ENCODE assay signal across 1 cellular context in the genomic region with DNA sequence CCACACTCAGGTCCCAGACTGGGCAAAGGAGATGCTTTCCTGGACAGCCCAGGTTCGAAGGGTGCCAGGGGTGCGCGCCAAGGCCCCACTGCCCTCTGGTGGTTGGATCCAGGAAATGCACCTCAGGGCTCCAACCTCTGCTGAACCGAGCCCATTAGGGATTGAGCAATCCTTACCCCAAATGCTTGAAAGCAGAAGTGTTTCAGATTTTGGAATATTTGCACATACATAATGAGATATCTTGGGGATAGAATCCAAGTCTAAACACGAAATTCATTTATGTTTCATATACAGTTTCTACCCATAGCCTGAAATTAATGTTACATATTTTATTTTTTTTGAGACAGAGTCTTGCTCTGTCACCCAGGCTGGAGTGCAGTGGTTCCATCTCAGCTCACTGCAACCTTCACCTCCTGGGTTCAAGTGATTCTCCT.
TF ChIP-seq lines count a peak whose summit lies in the region.

No MANE protein-coding gene starts in this region.

TF ChIP-seq in K562, 482 proteins besides CTCF, POLR2A, EP300 and RAD21 (continued from another document and continues in another):
- TF ChIP-seq, protein P1, sequence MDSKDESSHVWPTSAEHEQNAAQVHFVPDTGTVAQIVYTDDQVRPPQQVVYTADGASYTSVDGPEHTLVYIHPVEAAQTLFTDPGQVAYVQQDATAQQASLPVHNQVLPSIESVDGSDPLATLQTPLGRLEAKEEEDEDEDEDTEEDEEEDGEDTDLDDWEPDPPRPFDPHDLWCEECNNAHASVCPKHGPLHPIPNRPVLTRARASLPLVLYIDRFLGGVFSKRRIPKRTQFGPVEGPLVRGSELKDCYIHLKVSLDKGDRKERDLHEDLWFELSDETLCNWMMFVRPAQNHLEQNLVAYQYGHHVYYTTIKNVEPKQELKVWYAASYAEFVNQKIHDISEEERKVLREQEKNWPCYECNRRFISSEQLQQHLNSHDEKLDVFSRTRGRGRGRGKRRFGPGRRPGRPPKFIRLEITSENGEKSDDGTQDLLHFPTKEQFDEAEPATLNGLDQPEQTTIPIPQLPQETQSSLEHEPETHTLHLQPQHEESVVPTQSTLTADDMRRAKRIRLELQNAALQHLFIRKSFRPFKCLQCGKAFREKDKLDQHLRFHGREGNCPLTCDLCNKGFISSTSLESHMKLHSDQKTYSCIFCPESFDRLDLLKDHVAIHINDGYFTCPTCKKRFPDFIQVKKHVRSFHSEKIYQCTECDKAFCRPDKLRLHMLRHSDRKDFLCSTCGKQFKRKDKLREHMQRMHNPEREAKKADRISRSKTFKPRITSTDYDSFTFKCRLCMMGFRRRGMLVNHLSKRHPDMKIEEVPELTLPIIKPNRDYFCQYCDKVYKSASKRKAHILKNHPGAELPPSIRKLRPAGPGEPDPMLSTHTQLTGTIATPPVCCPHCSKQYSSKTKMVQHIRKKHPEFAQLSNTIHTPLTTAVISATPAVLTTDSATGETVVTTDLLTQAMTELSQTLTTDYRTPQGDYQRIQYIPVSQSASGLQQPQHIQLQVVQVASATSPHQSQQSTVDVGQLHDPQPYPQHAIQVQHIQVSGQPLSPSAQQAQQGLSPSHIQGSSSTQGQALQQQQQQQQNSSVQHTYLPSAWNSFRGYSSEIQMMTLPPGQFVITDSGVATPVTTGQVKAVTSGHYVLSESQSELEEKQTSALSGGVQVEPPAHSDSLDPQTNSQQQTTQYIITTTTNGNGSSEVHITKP (IDR thresholded peaks at IDR 0.05; ENCODE audit: partially characterized antibody), result no peak
- TF ChIP-seq, protein P2, sequence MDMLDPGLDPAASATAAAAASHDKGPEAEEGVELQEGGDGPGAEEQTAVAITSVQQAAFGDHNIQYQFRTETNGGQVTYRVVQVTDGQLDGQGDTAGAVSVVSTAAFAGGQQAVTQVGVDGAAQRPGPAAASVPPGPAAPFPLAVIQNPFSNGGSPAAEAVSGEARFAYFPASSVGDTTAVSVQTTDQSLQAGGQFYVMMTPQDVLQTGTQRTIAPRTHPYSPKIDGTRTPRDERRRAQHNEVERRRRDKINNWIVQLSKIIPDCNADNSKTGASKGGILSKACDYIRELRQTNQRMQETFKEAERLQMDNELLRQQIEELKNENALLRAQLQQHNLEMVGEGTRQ (CRISPR knock-in tag; IDR thresholded peaks at IDR 0.05), result no peak
- TF ChIP-seq, protein P3, sequence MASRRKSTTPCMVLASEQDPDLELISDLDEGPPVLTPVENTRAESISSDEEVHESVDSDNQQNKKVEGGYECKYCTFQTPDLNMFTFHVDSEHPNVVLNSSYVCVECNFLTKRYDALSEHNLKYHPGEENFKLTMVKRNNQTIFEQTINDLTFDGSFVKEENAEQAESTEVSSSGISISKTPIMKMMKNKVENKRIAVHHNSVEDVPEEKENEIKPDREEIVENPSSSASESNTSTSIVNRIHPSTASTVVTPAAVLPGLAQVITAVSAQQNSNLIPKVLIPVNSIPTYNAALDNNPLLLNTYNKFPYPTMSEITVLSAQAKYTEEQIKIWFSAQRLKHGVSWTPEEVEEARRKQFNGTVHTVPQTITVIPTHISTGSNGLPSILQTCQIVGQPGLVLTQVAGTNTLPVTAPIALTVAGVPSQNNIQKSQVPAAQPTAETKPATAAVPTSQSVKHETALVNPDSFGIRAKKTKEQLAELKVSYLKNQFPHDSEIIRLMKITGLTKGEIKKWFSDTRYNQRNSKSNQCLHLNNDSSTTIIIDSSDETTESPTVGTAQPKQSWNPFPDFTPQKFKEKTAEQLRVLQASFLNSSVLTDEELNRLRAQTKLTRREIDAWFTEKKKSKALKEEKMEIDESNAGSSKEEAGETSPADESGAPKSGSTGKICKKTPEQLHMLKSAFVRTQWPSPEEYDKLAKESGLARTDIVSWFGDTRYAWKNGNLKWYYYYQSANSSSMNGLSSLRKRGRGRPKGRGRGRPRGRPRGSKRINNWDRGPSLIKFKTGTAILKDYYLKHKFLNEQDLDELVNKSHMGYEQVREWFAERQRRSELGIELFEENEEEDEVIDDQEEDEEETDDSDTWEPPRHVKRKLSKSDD (conservative IDR thresholded peaks at IDR 0.05; ENCODE audit: low read length), result no peak
- TF ChIP-seq PYGO2 (tag; IDR thresholded peaks at IDR 0.05) (no peak), PRMT5 (CRISPR knock-in tag; IDR thresholded peaks at IDR 0.05) (no peak), POLR3G (IDR thresholded peaks at IDR 0.05; ENCODE audit: extremely low read depth, insufficient read length, insufficient replicate concordance) (no peak), MAFK (IDR thresholded peaks at IDR 0.05; ENCODE audit: low read length) (no peak), ZFP30 (CRISPR knock-in tag; IDR thresholded peaks at IDR 0.05; ENCODE audit: borderline replicate concordance) (no peak), ZNF766 (CRISPR knock-in tag; conservative IDR thresholded peaks at IDR 0.05) (no peak), TGIF2 (CRISPR knock-in tag; IDR thresholded peaks at IDR 0.05) (no peak), NR2F6 (CRISPR knock-in tag; IDR thresholded peaks at IDR 0.05) (no peak), ZNF217 (CRISPR knock-in tag; IDR thresholded peaks at IDR 0.05) (no peak), MYBL2 (IDR thresholded peaks at IDR 0.05; ENCODE audit: low read depth) (no peak), MYBL2 (CRISPR knock-in tag; IDR thresholded peaks at IDR 0.05; ENCODE audit: borderline replicate concordance) (no peak), TBP (optimal IDR thresholded peaks at IDR 0.05; ENCODE audit: low read depth, low read length) (no peak), HNRNPL (IDR thresholded peaks at IDR 0.05; ENCODE audit: low read depth, low read length) (no peak), BMI1 (IDR thresholded peaks at IDR 0.05; ENCODE audit: low read length) (no peak), CEBPB (tag; IDR thresholded peaks at IDR 0.05) (peak; percentile 100), XRCC5 (IDR thresholded peaks at IDR 0.05; ENCODE audit: low read depth, low read length) (peak; percentile 89; the same call in 1 of the 2 replicates), ESRRB (CRISPR knock-in tag; IDR thresholded peaks at IDR 0.05; ENCODE audit: borderline replicate concordance) (no peak), MTF1 (CRISPR knock-in tag; IDR thresholded peaks at IDR 0.05; ENCODE audit: borderline replicate concordance) (no peak), NFE2L1 (tag; IDR thresholded peaks at IDR 0.05; ENCODE audit: borderline replicate concordance, low read depth) (no peak), ZNF224 (CRISPR knock-in tag; IDR thresholded peaks at IDR 0.05) (no peak), ZNF311 (CRISPR knock-in tag; IDR thresholded peaks at IDR 0.05) (no peak), TFAM (CRISPR knock-in tag; conservative IDR thresholded peaks at IDR 0.05) (no peak), DIDO1 (tag; IDR thresholded peaks at IDR 0.05; ENCODE audit: low read depth) (no peak), BRD4 (IDR thresholded peaks at IDR 0.05) (no peak), EWSR1 (IDR thresholded peaks at IDR 0.05; ENCODE audit: borderline replicate concordance, low read depth, partially characterized antibody) (no peak), ERF (CRISPR knock-in tag; IDR thresholded peaks at IDR 0.05) (0 out of 2 replicates have a peak, but pooled peaks have one; percentile 39), ZNF75A (CRISPR knock-in tag; IDR thresholded peaks at IDR 0.05) (no peak), NCOR1 (IDR thresholded peaks at IDR 0.05) (no peak), KDM5B (IDR thresholded peaks at IDR 0.05; ENCODE audit: insufficient replicate concordance, low read depth, low read length) (no peak), BHLHE40 (IDR thresholded peaks at IDR 0.05; ENCODE audit: low read length) (peak; percentile 74)
- TF ChIP-seq, protein P4, sequence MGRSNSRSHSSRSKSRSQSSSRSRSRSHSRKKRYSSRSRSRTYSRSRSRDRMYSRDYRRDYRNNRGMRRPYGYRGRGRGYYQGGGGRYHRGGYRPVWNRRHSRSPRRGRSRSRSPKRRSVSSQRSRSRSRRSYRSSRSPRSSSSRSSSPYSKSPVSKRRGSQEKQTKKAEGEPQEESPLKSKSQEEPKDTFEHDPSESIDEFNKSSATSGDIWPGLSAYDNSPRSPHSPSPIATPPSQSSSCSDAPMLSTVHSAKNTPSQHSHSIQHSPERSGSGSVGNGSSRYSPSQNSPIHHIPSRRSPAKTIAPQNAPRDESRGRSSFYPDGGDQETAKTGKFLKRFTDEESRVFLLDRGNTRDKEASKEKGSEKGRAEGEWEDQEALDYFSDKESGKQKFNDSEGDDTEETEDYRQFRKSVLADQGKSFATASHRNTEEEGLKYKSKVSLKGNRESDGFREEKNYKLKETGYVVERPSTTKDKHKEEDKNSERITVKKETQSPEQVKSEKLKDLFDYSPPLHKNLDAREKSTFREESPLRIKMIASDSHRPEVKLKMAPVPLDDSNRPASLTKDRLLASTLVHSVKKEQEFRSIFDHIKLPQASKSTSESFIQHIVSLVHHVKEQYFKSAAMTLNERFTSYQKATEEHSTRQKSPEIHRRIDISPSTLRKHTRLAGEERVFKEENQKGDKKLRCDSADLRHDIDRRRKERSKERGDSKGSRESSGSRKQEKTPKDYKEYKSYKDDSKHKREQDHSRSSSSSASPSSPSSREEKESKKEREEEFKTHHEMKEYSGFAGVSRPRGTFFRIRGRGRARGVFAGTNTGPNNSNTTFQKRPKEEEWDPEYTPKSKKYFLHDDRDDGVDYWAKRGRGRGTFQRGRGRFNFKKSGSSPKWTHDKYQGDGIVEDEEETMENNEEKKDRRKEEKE (IDR thresholded peaks at IDR 0.05; ENCODE audit: borderline replicate concordance in 1 of 2, control insufficient read depth in 1 of 2, low read depth in 2 of 2, low read length in 1 of 2), result no peak
- TF ChIP-seq, protein P5, sequence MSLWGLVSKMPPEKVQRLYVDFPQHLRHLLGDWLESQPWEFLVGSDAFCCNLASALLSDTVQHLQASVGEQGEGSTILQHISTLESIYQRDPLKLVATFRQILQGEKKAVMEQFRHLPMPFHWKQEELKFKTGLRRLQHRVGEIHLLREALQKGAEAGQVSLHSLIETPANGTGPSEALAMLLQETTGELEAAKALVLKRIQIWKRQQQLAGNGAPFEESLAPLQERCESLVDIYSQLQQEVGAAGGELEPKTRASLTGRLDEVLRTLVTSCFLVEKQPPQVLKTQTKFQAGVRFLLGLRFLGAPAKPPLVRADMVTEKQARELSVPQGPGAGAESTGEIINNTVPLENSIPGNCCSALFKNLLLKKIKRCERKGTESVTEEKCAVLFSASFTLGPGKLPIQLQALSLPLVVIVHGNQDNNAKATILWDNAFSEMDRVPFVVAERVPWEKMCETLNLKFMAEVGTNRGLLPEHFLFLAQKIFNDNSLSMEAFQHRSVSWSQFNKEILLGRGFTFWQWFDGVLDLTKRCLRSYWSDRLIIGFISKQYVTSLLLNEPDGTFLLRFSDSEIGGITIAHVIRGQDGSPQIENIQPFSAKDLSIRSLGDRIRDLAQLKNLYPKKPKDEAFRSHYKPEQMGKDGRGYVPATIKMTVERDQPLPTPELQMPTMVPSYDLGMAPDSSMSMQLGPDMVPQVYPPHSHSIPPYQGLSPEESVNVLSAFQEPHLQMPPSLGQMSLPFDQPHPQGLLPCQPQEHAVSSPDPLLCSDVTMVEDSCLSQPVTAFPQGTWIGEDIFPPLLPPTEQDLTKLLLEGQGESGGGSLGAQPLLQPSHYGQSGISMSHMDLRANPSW (CRISPR knock-in tag; IDR thresholded peaks at IDR 0.05), result no peak
- TF ChIP-seq, protein P6, sequence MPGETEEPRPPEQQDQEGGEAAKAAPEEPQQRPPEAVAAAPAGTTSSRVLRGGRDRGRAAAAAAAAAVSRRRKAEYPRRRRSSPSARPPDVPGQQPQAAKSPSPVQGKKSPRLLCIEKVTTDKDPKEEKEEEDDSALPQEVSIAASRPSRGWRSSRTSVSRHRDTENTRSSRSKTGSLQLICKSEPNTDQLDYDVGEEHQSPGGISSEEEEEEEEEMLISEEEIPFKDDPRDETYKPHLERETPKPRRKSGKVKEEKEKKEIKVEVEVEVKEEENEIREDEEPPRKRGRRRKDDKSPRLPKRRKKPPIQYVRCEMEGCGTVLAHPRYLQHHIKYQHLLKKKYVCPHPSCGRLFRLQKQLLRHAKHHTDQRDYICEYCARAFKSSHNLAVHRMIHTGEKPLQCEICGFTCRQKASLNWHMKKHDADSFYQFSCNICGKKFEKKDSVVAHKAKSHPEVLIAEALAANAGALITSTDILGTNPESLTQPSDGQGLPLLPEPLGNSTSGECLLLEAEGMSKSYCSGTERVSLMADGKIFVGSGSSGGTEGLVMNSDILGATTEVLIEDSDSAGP (CRISPR knock-in tag; IDR thresholded peaks at IDR 0.05), result no peak
- TF ChIP-seq, protein P7, sequence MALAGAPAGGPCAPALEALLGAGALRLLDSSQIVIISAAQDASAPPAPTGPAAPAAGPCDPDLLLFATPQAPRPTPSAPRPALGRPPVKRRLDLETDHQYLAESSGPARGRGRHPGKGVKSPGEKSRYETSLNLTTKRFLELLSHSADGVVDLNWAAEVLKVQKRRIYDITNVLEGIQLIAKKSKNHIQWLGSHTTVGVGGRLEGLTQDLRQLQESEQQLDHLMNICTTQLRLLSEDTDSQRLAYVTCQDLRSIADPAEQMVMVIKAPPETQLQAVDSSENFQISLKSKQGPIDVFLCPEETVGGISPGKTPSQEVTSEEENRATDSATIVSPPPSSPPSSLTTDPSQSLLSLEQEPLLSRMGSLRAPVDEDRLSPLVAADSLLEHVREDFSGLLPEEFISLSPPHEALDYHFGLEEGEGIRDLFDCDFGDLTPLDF (CRISPR knock-in tag; IDR thresholded peaks at IDR 0.05), result peak; percentile 77
- TF ChIP-seq, protein P8, sequence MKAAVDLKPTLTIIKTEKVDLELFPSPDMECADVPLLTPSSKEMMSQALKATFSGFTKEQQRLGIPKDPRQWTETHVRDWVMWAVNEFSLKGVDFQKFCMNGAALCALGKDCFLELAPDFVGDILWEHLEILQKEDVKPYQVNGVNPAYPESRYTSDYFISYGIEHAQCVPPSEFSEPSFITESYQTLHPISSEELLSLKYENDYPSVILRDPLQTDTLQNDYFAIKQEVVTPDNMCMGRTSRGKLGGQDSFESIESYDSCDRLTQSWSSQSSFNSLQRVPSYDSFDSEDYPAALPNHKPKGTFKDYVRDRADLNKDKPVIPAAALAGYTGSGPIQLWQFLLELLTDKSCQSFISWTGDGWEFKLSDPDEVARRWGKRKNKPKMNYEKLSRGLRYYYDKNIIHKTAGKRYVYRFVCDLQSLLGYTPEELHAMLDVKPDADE (conservative IDR thresholded peaks at IDR 0.05; ENCODE audit: control insufficient read depth, low read depth, low read length), result no peak
- TF ChIP-seq, protein P9, sequence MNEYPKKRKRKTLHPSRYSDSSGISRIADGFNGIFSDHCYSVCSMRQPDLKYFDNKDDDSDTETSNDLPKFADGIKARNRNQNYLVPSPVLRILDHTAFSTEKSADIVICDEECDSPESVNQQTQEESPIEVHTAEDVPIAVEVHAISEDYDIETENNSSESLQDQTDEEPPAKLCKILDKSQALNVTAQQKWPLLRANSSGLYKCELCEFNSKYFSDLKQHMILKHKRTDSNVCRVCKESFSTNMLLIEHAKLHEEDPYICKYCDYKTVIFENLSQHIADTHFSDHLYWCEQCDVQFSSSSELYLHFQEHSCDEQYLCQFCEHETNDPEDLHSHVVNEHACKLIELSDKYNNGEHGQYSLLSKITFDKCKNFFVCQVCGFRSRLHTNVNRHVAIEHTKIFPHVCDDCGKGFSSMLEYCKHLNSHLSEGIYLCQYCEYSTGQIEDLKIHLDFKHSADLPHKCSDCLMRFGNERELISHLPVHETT (CRISPR knock-in tag; conservative IDR thresholded peaks at IDR 0.05 in 1 of 2, IDR thresholded peaks at IDR 0.05 in 1 of 2), result no peak
- TF ChIP-seq, protein P10, sequence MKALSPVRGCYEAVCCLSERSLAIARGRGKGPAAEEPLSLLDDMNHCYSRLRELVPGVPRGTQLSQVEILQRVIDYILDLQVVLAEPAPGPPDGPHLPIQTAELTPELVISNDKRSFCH (CRISPR knock-in tag; IDR thresholded peaks at IDR 0.05), result no peak
- TF ChIP-seq, protein P10 (tag; IDR thresholded peaks at IDR 0.05), result no peak
